In genomic region chr4:75142850-75143249, GRCh38 we compare ENCODE assay signal across 15 cellular contexts.
DNase-seq lines count a peak whose midpoint lies in the region; ATAC-seq lines count a peak whose summit lies in the region.
"Had no signal": no experiment of that assay in that cellular context is flagged by ENCODE, and none has a peak within 500 bp of the region (broad histone marks: within the 10 kb centered on the region; RNA-seq: fewer than 3 reads in every experiment).

No MANE protein-coding gene starts in this region.

- H3K36me3 ChIP-seq in ACC112 (ENCODE audit: insufficient read depth, low read length), result no peaks in the 10 kb centered on the region

- no peaks in the 10 kb centered on the region for H3K27me3 ChIP-seq in ACC112 (ENCODE audit: insufficient read depth, low read length)

- H2AFZ ChIP-seq in ACC112 (ENCODE audit: low read length, unreplicated experiment), result no peak overlapping the region

- H3K4me1 ChIP-seq in ACC112 (ENCODE audit: control insufficient read depth, insufficient read depth, low read length, unreplicated experiment), result no peaks in the 10 kb centered on the region

- no peak overlapping the region for H3K4me3 ChIP-seq in ACC112 (ENCODE audit: low read depth, low read length)

- H3K79me2 ChIP-seq in ACC112 (ENCODE audit: control insufficient read depth, insufficient read depth, low read length, unreplicated experiment), result no peaks in the 10 kb centered on the region

- ATAC-seq in HG02759 (IDR thresholded peaks at IDR 0.05; ENCODE audit: unreplicated experiment), result no peak

- H3K27ac ChIP-seq in ACC112 (ENCODE audit: low read depth, low read length), result peak overlapping the region; percentile 48
- peak overlapping the region; percentile 37 for H3K27ac ChIP-seq in angular gyrus (ENCODE audit: low read depth, low read length)
- H3K27ac ChIP-seq: HL-60 had no signal

- DNase-seq in LHCN-M2 (ENCODE audit: low read depth), result peak; percentile 38
- peak; percentile 40 for DNase-seq in kidney tubule cell (ENCODE audit: low spot score)
- DNase-seq in NCI-H2029 (lab: John Stamatoyannopoulos, UW), result no peak
- no peak for DNase-seq in stimulated activated naive CD4-positive, alpha-beta T cell (lab: John Stamatoyannopoulos, UW)
- DNase-seq in A172 (ENCODE audit: low spot score), result no peak
- DNase-seq: activated CD4-positive, alpha-beta T cell treated with anti-CD3 and anti-CD28 coated beads, Interleukin-2, amount 10 ng/mL, durations not matched to agents 24 days and 14 days; activated naive CD8-positive, alpha-beta T cell treated with anti-CD3 and anti-CD28 coated beads, Interleukin-2, amount 10 ng/mL, durations not matched to agents 7 days and 5 days; Karpas-422; NCI-H1930; NCI-H748 treated with DMSO at 0.1 percent for 48 hours; Right ventricle myocardium superior had no signal

Comparison
In these comparisons a context has a peak if more than half of its experiments do, and no peak if none do; other contexts are left out.
1. DNase-seq: peak in LHCN-M2 (single experiment) and kidney tubule cell (single experiment); none in NCI-H2029 (single experiment), stimulated activated naive CD4-positive, alpha-beta T cell (0 of 6) and A172 (single experiment).